Comparison of ENCODE assay signal across 10 cellular contexts in the genomic region with DNA sequence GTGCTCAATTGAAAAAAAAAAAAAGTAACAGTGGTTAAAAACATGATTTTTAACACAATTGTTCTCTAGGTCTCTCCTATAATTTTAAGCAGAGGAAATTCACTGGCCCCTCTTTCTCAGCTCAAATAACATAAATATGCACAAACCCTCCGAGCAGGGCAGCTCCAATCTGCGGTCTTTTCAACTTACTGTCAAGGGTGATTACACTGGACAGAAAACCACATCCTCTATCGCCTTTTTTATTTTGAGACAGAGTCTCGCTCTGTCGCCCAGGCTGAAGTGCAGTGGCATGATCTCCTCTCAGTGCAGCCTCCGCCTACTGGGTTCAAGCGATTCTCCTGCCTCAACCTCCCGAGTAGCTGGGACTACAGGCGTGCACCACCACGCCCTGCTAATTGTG. TPM values are rescaled to one million over a fixed set of nuclear protein-coding genes. Genes with fewer than 3 reads are reported as not detected.
DNase-seq lines count a peak whose midpoint lies in the region; ATAC-seq and TF ChIP-seq lines count a peak whose summit lies in the region.
"Had no signal": no experiment of that assay in that cellular context is flagged by ENCODE, and none has a peak within 500 bp of the region (broad histone marks: within the 10 kb centered on the region; RNA-seq: fewer than 3 reads in every experiment).

No MANE protein-coding gene starts in this region.

- no peak overlapping the region for H3K27ac ChIP-seq in BLaER1 treated with 17β-estradiol and CSF1 and Interleukin-3, amounts not matched to agents 10 nM and 100 nM
- no peak overlapping the region for H3K27ac ChIP-seq in lower lobe of right lung

- ATAC-seq in GM19328 (IDR thresholded peaks at IDR 0.05; ENCODE audit: unreplicated experiment) (peak; percentile 85), HG02973 (IDR thresholded peaks at IDR 0.05; ENCODE audit: unreplicated experiment) (peak; percentile 84), lower lobe of right lung (no peak)

- peak overlapping the region; percentile 61 to 78 (median 68) for H3K4me2 ChIP-seq in BLaER1 treated with 17β-estradiol and CSF1 and Interleukin-3, amounts not matched to agents 10 nM and 100 nM

- H3K4me1 ChIP-seq in BLaER1 treated with 17β-estradiol and CSF1 and Interleukin-3, amounts not matched to agents 10 nM and 100 nM: peaks cover 16 to 39% (median 31%) of the 10 kb centered on the region in 10 experiments
- no peaks in the 10 kb centered on the region for H3K4me1 ChIP-seq in lower lobe of right lung

- TF ChIP-seq CTCF in lower lobe of right lung (IDR thresholded peaks at IDR 0.05): no peak

- peaks cover 0 to 48% (median 0%) of the 10 kb centered on the region in 11 experiments; a peak in 8 of 22 replicates for H3K27me3 ChIP-seq in BLaER1 treated with 17β-estradiol and CSF1 and Interleukin-3, amounts not matched to agents 10 nM and 100 nM
- no peaks in the 10 kb centered on the region for H3K27me3 ChIP-seq in lower lobe of right lung (ENCODE audit: low read depth)

- H3K9ac ChIP-seq in BLaER1 treated with 17β-estradiol and CSF1 and Interleukin-3, amounts not matched to agents 10 nM and 100 nM: no peak overlapping the region

- no peaks in the 10 kb centered on the region for H4K20me1 ChIP-seq in BLaER1 treated with 17β-estradiol and CSF1 and Interleukin-3, amounts not matched to agents 10 nM and 100 nM

- peak; percentile 16 for DNase-seq in NOMO-1 treated with dmso at 0.1 percent for 144 hours (lab: John Stamatoyannopoulos, UW; ENCODE audit: unreplicated experiment)
- DNase-seq in CD1c-positive myeloid dendritic cell (ENCODE audit: extremely low spot score): no peak
- DNase-seq in HuH-7 (ENCODE audit: low spot score): no peak
- DNase-seq in lower lobe of right lung: no peak
- no peak for DNase-seq in iPS-NIHi11 (ENCODE audit: low spot score)
- DNase-seq: NCI-H226 had no signal

- no peaks in the 10 kb centered on the region for H3K9me3 ChIP-seq in BLaER1 treated with 17β-estradiol and CSF1 and Interleukin-3, amounts not matched to agents 10 nM and 100 nM (replicated peaks in 1 of 11)
- H3K9me3 ChIP-seq in lower lobe of right lung: no peaks in the 10 kb centered on the region

- H3K36me3 ChIP-seq in BLaER1 treated with 17β-estradiol and CSF1 and Interleukin-3, amounts not matched to agents 10 nM and 100 nM: no peaks in the 10 kb centered on the region
- no peaks in the 10 kb centered on the region for H3K36me3 ChIP-seq in lower lobe of right lung

- intact Hi-C loops in lower lobe of right lung (cut with DNase I): no loop called here

- no peak overlapping the region for H3K4me3 ChIP-seq in BLaER1 treated with 17β-estradiol and CSF1 and Interleukin-3, amounts not matched to agents 10 nM and 100 nM
- no peak overlapping the region for H3K4me3 ChIP-seq in lower lobe of right lung

RNA-seq across cellular contexts. Expression of a gene that starts 16.5 kb away (rescaled TPM):
- 108 TPM for total RNA-seq in lower lobe of right lung

RNA-seq across cellular contexts. Expression of a gene that starts 17.4 kb away (rescaled TPM):
- total RNA-seq in lower lobe of right lung: 3.6 TPM
- total RNA-seq: HT1080 had no signal

RNA-seq across cellular contexts. Expression of a gene that starts 24.3 kb away (rescaled TPM):
- total RNA-seq in lower lobe of right lung: 172 TPM
- total RNA-seq: HT1080 had no signal

Comparison
In these comparisons a context has a peak if more than half of its experiments do, and no peak if none do; other contexts are left out.
1. ATAC-seq: peak in GM19328 (single experiment) and HG02973 (single experiment); none in lower lobe of right lung (0 of 2).